ENCODE assay signal across 14 cellular contexts in the genomic region with DNA sequence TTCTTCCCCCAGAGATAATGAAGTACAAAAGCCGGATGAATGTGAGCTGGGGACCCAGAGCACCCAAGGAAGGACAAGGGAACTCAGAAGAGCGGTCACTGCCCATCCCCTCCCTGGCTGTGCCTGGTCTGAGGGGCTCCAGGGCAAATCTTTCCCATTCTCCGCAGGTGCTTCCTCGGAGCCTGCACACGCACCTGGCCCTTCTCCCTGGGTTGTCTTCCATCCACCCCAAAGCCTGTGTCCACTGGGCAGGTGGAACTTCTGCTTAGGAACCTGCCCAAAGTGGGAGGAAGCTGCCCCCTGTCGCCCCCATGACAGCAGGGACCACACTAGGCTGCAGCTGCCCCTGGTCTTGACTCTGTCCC.
A peak's percentile ranks its signal among the peaks of the same experiment; 100 is the strongest.
DNase-seq lines count a peak whose midpoint lies in the region; ATAC-seq and TF ChIP-seq lines count a peak whose summit lies in the region.
"Had no signal": no experiment of that assay in that cellular context is flagged by ENCODE, and none has a peak within 500 bp of the region (broad histone marks: within the 10 kb centered on the region; RNA-seq: fewer than 3 reads in every experiment).

No MANE protein-coding gene starts in this region.

- TF ChIP-seq CTCF in RWPE2 (IDR thresholded peaks at IDR 0.05; ENCODE audit: poor library complexity, severe bottlenecking): no peak
- no peak for TF ChIP-seq CTCF in esophagus squamous epithelium (IDR thresholded peaks at IDR 0.05)
- TF ChIP-seq CTCF in thoracic aorta (IDR thresholded peaks at IDR 0.05): no peak

- H3K9me3 Mint-ChIP-seq in natural killer cell treated with Interleukin-12 subunit alpha and Interleukin-12 subunit beta and Interleukin-15 and Interleukin-18, amount 100 ng/mL, for 72 hours: no peaks in the 10 kb centered on the region
- H3K9me3 Mint-ChIP-seq: central memory CD8-positive, alpha-beta T cell had no signal

- H3K27ac ChIP-seq in RWPE2 (ENCODE audit: poor library complexity, severe bottlenecking): no peak overlapping the region
- peak overlapping the region in 3 of 4 donors; percentile 43 to 61 (median 45) for H3K27ac ChIP-seq in esophagus squamous epithelium
- peak overlapping the region; percentile 81 for H3K27ac ChIP-seq in mesodermal cell (ENCODE audit: low read depth, low read length, severe bottlenecking)
- H3K27ac ChIP-seq in thoracic aorta: peak overlapping the region; percentile 92 to 97
- H3K27ac ChIP-seq: SK-N-MC had no signal

- DNase-seq in RWPE2 (ENCODE audit: low spot score): peak; percentile 7
- DNase-seq in esophagus squamous epithelium (lab: John Stamatoyannopoulos, UW): no peak
- no peak for DNase-seq in thoracic aorta (ENCODE audit: low spot score)
- no peak for DNase-seq in ureter (ENCODE audit: low spot score)
- no peak for DNase-seq in natural killer cell treated with Interleukin-12 subunit alpha and Interleukin-12 subunit beta and Interleukin-15 and Interleukin-18, amount 100 ng/mL, for 72 hours (ENCODE audit: low spot score)
- DNase-seq: activated CD4-positive, CD25-positive, alpha-beta regulatory T cell treated with anti-CD3 and anti-CD28 coated beads, Interleukin-2, amount 50 U/mL, for 72 hours; NCI-H1694; NCI-H82; T1000 had no signal

- no peaks in the 10 kb centered on the region for H3K27me3 ChIP-seq in RWPE2 (ENCODE audit: insufficient read depth, poor library complexity, severe bottlenecking)
- peaks cover 0 to 60% (median 0%) of the 10 kb centered on the region in 4 donors for H3K27me3 ChIP-seq in esophagus squamous epithelium
- H3K27me3 ChIP-seq in thoracic aorta (replicated peaks; ENCODE audit: insufficient read depth): no peaks in the 10 kb centered on the region
- H3K27me3 ChIP-seq: testis had no signal

- no peak overlapping the region for H3K27ac Mint-ChIP-seq in natural killer cell treated with Interleukin-12 subunit alpha and Interleukin-12 subunit beta and Interleukin-15 and Interleukin-18, amount 100 ng/mL, for 72 hours

- no peak overlapping the region for H3K4me3 Mint-ChIP-seq in natural killer cell treated with Interleukin-12 subunit alpha and Interleukin-12 subunit beta and Interleukin-15 and Interleukin-18, amount 100 ng/mL, for 72 hours
- H3K4me3 Mint-ChIP-seq: central memory CD8-positive, alpha-beta T cell had no signal

- no peak overlapping the region for H3K4me3 ChIP-seq in RWPE2 (ENCODE audit: severe bottlenecking)
- H3K4me3 ChIP-seq in esophagus squamous epithelium: no peak overlapping the region
- no peak overlapping the region for H3K4me3 ChIP-seq in mesodermal cell (ENCODE audit: extremely low read depth, insufficient read depth, low read length, poor library complexity, severe bottlenecking)
- peak overlapping the region; percentile 52 for H3K4me3 ChIP-seq in thoracic aorta
- H3K4me3 ChIP-seq: SK-N-MC, testis had no signal

- no peaks in the 10 kb centered on the region for H3K4me1 ChIP-seq in RWPE2 (ENCODE audit: insufficient read depth, poor library complexity, severe bottlenecking)
- no peaks in the 10 kb centered on the region for H3K4me1 ChIP-seq in esophagus squamous epithelium
- peaks cover 8% of the 10 kb centered on the region for H3K4me1 ChIP-seq in mesodermal cell (ENCODE audit: control insufficient read depth, insufficient read depth, low read length, poor library complexity, severe bottlenecking)
- peaks cover 11 to 20% of the 10 kb centered on the region in 2 donors for H3K4me1 ChIP-seq in thoracic aorta (ENCODE audit: control insufficient read depth in 1 of 2, low read depth in 2 of 2)

- WGBS in esophagus squamous epithelium, 2 donors: 54 to 60% methylated on average over 3 to 4 of the region's 6 CpGs
- WGBS in mesodermal cell (ENCODE audit: insufficient coverage in 2 of 2), 2 experiments: 82 to 87% methylated on average over 3 to 6 of the region's 6 CpGs

- TF ChIP-seq POLR2A in esophagus squamous epithelium (IDR thresholded peaks at IDR 0.05): no peak

- H3K36me3 Mint-ChIP-seq in natural killer cell treated with Interleukin-12 subunit alpha and Interleukin-12 subunit beta and Interleukin-15 and Interleukin-18, amount 100 ng/mL, for 72 hours: no peaks in the 10 kb centered on the region

- ATAC-seq in RWPE2 (ENCODE audit: low read depth) (no peak), thoracic aorta (ENCODE audit: insufficient number of reproducible peaks, low FRiP score, low read depth) (no peak), HG02938 (IDR thresholded peaks at IDR 0.05; ENCODE audit: unreplicated experiment) (no peak)
- ATAC-seq in natural killer cell treated with Interleukin-12 subunit alpha and Interleukin-12 subunit beta and Interleukin-15 and Interleukin-18, amount 100 ng/mL, for 72 hours: no peak

- no peaks in the 10 kb centered on the region for H3K4me1 Mint-ChIP-seq in natural killer cell treated with Interleukin-12 subunit alpha and Interleukin-12 subunit beta and Interleukin-15 and Interleukin-18, amount 100 ng/mL, for 72 hours (ENCODE audit: low read depth in 2 of 2)
- H3K4me1 Mint-ChIP-seq: central memory CD8-positive, alpha-beta T cell had no signal

- intact Hi-C loops in esophagus squamous epithelium (cut with DNase I): no loop called here

- H3K9me3 ChIP-seq in RWPE2 (ENCODE audit: severe bottlenecking) (no peaks in the 10 kb centered on the region), esophagus squamous epithelium (no peaks in the 10 kb centered on the region), mesodermal cell (ENCODE audit: control insufficient read depth, low read length) (no peaks in the 10 kb centered on the region), thoracic aorta (no peaks in the 10 kb centered on the region)
- H3K9me3 ChIP-seq: testis had no signal

- no peaks in the 10 kb centered on the region for H3K36me3 ChIP-seq in RWPE2 (ENCODE audit: low read depth)
- no peaks in the 10 kb centered on the region for H3K36me3 ChIP-seq in esophagus squamous epithelium
- H3K36me3 ChIP-seq in mesodermal cell (ENCODE audit: control insufficient read depth, insufficient read depth, low read length): no peaks in the 10 kb centered on the region
- no peaks in the 10 kb centered on the region for H3K36me3 ChIP-seq in thoracic aorta

- H3K27me3 Mint-ChIP-seq in natural killer cell treated with Interleukin-12 subunit alpha and Interleukin-12 subunit beta and Interleukin-15 and Interleukin-18, amount 100 ng/mL, for 72 hours: peaks cover 0 to 8% of the 10 kb centered on the region in 2 donors
